2 cellular contexts compared by ENCODE assay signal in the genomic region with DNA sequence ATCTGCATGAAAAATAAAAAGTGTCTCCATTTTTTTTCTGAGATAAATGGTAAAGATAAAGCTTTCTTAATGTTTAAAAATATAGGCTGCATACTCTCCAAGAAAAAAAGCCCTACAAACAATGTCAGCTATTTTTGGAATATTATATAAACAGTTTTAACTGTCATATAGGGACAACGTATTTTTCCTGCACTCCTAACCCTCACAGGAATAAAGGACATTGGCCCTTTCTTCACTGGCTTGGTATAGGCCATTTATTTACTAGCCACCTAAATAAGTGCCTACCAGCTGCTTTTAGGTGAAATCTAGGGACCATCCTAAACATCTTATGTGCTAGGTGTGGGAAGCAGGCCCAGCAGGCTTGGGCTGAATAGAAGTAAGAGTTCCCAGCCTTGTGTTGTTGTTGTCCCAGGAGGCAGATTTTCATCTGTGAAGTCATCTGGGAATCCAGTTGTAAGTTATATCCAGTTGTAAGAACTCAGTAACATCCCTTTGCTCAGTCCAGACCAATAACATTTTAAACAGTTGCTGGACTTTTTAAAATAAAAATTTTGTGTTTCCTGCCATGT.
TF ChIP-seq lines count a peak whose summit lies in the region.

No MANE protein-coding gene starts in this region.

TF ChIP-seq in GM23338, 12 proteins besides CTCF, POLR2A, EP300 and RAD21 (continued from another document):
- TF ChIP-seq, protein P1, sequence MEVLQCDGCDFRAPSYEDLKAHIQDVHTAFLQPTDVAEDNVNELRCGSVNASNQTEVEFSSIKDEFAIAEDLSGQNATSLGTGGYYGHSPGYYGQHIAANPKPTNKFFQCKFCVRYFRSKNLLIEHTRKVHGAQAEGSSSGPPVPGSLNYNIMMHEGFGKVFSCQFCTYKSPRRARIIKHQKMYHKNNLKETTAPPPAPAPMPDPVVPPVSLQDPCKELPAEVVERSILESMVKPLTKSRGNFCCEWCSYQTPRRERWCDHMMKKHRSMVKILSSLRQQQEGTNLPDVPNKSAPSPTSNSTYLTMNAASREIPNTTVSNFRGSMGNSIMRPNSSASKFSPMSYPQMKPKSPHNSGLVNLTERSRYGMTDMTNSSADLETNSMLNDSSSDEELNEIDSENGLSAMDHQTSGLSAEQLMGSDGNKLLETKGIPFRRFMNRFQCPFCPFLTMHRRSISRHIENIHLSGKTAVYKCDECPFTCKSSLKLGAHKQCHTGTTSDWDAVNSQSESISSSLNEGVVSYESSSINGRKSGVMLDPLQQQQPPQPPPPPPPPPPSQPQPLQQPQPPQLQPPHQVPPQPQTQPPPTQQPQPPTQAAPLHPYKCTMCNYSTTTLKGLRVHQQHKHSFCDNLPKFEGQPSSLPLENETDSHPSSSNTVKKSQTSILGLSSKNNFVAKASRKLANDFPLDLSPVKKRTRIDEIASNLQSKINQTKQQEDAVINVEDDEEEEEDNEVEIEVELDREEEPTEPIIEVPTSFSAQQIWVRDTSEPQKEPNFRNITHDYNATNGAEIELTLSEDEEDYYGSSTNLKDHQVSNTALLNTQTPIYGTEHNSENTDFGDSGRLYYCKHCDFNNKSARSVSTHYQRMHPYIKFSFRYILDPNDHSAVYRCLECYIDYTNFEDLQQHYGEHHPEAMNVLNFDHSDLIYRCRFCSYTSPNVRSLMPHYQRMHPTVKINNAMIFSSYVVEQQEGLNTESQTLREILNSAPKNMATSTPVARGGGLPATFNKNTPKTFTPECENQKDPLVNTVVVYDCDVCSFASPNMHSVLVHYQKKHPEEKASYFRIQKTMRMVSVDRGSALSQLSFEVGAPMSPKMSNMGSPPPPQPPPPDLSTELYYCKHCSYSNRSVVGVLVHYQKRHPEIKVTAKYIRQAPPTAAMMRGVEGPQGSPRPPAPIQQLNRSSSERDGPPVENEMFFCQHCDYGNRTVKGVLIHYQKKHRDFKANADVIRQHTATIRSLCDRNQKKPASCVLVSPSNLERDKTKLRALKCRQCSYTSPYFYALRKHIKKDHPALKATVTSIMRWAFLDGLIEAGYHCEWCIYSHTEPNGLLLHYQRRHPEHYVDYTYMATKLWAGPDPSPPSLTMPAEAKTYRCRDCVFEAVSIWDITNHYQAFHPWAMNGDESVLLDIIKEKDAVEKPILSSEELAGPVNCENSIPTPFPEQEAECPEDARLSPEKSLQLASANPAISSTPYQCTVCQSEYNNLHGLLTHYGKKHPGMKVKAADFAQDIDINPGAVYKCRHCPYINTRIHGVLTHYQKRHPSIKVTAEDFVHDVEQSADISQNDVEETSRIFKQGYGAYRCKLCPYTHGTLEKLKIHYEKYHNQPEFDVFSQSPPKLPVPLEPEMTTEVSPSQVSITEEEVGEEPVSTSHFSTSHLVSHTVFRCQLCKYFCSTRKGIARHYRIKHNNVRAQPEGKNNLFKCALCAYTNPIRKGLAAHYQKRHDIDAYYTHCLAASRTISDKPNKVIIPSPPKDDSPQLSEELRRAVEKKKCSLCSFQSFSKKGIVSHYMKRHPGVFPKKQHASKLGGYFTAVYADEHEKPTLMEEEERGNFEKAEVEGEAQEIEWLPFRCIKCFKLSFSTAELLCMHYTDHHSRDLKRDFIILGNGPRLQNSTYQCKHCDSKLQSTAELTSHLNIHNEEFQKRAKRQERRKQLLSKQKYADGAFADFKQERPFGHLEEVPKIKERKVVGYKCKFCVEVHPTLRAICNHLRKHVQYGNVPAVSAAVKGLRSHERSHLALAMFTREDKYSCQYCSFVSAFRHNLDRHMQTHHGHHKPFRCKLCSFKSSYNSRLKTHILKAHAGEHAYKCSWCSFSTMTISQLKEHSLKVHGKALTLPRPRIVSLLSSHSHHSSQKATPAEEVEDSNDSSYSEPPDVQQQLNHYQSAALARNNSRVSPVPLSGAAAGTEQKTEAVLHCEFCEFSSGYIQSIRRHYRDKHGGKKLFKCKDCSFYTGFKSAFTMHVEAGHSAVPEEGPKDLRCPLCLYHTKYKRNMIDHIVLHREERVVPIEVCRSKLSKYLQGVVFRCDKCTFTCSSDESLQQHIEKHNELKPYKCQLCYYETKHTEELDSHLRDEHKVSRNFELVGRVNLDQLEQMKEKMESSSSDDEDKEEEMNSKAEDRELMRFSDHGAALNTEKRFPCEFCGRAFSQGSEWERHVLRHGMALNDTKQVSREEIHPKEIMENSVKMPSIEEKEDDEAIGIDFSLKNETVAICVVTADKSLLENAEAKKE (CRISPR knock-in tag; IDR thresholded peaks at IDR 0.05), result no peak
- TF ChIP-seq EZH2 (IDR thresholded peaks at IDR 0.05; ENCODE audit: low read depth, unreplicated experiment) (no peak), JUNB (IDR thresholded peaks at IDR 0.05; ENCODE audit: unreplicated experiment) (no peak), CREB1 (CRISPR knock-in tag; IDR thresholded peaks at IDR 0.05; ENCODE audit: low read depth) (no peak), NANOG (IDR thresholded peaks at IDR 0.05; ENCODE audit: borderline replicate concordance) (no peak), ZNF331 (CRISPR knock-in tag; IDR thresholded peaks at IDR 0.05; ENCODE audit: low read depth) (no peak), ZNF114 (CRISPR knock-in tag; IDR thresholded peaks at IDR 0.05) (no peak), STAT1 (IDR thresholded peaks at IDR 0.05; ENCODE audit: unreplicated experiment) (no peak), POLR2AphosphoS5 (IDR thresholded peaks at IDR 0.05; ENCODE audit: low read depth) (no peak)
- TF ChIP-seq, protein P2, sequence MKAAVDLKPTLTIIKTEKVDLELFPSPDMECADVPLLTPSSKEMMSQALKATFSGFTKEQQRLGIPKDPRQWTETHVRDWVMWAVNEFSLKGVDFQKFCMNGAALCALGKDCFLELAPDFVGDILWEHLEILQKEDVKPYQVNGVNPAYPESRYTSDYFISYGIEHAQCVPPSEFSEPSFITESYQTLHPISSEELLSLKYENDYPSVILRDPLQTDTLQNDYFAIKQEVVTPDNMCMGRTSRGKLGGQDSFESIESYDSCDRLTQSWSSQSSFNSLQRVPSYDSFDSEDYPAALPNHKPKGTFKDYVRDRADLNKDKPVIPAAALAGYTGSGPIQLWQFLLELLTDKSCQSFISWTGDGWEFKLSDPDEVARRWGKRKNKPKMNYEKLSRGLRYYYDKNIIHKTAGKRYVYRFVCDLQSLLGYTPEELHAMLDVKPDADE (IDR thresholded peaks at IDR 0.05), result no peak

TF ChIP-seq in WTC11, 78 proteins besides CTCF, POLR2A, EP300 and RAD21 (continued from another document):
- TF ChIP-seq, protein P3, sequence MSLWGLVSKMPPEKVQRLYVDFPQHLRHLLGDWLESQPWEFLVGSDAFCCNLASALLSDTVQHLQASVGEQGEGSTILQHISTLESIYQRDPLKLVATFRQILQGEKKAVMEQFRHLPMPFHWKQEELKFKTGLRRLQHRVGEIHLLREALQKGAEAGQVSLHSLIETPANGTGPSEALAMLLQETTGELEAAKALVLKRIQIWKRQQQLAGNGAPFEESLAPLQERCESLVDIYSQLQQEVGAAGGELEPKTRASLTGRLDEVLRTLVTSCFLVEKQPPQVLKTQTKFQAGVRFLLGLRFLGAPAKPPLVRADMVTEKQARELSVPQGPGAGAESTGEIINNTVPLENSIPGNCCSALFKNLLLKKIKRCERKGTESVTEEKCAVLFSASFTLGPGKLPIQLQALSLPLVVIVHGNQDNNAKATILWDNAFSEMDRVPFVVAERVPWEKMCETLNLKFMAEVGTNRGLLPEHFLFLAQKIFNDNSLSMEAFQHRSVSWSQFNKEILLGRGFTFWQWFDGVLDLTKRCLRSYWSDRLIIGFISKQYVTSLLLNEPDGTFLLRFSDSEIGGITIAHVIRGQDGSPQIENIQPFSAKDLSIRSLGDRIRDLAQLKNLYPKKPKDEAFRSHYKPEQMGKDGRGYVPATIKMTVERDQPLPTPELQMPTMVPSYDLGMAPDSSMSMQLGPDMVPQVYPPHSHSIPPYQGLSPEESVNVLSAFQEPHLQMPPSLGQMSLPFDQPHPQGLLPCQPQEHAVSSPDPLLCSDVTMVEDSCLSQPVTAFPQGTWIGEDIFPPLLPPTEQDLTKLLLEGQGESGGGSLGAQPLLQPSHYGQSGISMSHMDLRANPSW (CRISPR knock-in tag; conservative IDR thresholded peaks at IDR 0.05; ENCODE audit: low read depth), result no peak
- TF ChIP-seq, protein P4, sequence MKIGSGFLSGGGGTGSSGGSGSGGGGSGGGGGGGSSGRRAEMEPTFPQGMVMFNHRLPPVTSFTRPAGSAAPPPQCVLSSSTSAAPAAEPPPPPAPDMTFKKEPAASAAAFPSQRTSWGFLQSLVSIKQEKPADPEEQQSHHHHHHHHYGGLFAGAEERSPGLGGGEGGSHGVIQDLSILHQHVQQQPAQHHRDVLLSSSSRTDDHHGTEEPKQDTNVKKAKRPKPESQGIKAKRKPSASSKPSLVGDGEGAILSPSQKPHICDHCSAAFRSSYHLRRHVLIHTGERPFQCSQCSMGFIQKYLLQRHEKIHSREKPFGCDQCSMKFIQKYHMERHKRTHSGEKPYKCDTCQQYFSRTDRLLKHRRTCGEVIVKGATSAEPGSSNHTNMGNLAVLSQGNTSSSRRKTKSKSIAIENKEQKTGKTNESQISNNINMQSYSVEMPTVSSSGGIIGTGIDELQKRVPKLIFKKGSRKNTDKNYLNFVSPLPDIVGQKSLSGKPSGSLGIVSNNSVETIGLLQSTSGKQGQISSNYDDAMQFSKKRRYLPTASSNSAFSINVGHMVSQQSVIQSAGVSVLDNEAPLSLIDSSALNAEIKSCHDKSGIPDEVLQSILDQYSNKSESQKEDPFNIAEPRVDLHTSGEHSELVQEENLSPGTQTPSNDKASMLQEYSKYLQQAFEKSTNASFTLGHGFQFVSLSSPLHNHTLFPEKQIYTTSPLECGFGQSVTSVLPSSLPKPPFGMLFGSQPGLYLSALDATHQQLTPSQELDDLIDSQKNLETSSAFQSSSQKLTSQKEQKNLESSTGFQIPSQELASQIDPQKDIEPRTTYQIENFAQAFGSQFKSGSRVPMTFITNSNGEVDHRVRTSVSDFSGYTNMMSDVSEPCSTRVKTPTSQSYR (CRISPR knock-in tag; IDR thresholded peaks at IDR 0.05), result no peak
- TF ChIP-seq JAZF1 (CRISPR knock-in tag; IDR thresholded peaks at IDR 0.05) (no peak), SMAD4 (CRISPR knock-in tag; IDR thresholded peaks at IDR 0.05) (no peak), KAT7 (CRISPR knock-in tag; IDR thresholded peaks at IDR 0.05; ENCODE audit: borderline replicate concordance) (no peak), ATF1 (CRISPR knock-in tag; IDR thresholded peaks at IDR 0.05) (no peak), TCF7 (CRISPR knock-in tag; IDR thresholded peaks at IDR 0.05; ENCODE audit: low read depth) (no peak), FOXK1 (CRISPR knock-in tag; IDR thresholded peaks at IDR 0.05) (no peak), ELF4 (CRISPR knock-in tag; IDR thresholded peaks at IDR 0.05; ENCODE audit: low read depth) (no peak), FOXJ3 (CRISPR knock-in tag; IDR thresholded peaks at IDR 0.05; ENCODE audit: borderline replicate concordance) (no peak)
- TF ChIP-seq, protein P5, sequence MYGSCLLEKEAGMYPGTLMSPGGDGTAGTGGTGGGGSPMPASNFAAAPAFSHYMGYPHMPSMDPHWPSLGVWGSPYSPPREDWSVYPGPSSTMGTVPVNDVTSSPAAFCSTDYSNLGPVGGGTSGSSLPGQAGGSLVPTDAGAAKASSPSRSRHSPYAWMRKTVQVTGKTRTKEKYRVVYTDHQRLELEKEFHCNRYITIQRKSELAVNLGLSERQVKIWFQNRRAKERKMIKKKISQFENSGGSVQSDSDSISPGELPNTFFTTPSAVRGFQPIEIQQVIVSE (CRISPR knock-in tag; IDR thresholded peaks at IDR 0.05; ENCODE audit: borderline replicate concordance), result no peak
- TF ChIP-seq, protein P6, sequence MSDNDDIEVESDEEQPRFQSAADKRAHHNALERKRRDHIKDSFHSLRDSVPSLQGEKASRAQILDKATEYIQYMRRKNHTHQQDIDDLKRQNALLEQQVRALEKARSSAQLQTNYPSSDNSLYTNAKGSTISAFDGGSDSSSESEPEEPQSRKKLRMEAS (CRISPR knock-in tag; IDR thresholded peaks at IDR 0.05), result no peak
- TF ChIP-seq, protein P7, sequence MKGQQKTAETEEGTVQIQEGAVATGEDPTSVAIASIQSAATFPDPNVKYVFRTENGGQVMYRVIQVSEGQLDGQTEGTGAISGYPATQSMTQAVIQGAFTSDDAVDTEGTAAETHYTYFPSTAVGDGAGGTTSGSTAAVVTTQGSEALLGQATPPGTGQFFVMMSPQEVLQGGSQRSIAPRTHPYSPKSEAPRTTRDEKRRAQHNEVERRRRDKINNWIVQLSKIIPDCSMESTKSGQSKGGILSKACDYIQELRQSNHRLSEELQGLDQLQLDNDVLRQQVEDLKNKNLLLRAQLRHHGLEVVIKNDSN (CRISPR knock-in tag; IDR thresholded peaks at IDR 0.05), result no peak
- TF ChIP-seq, protein P8, sequence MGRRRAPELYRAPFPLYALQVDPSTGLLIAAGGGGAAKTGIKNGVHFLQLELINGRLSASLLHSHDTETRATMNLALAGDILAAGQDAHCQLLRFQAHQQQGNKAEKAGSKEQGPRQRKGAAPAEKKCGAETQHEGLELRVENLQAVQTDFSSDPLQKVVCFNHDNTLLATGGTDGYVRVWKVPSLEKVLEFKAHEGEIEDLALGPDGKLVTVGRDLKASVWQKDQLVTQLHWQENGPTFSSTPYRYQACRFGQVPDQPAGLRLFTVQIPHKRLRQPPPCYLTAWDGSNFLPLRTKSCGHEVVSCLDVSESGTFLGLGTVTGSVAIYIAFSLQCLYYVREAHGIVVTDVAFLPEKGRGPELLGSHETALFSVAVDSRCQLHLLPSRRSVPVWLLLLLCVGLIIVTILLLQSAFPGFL (CRISPR knock-in tag; IDR thresholded peaks at IDR 0.05; ENCODE audit: borderline replicate concordance), result no peak
- TF ChIP-seq, protein P9, sequence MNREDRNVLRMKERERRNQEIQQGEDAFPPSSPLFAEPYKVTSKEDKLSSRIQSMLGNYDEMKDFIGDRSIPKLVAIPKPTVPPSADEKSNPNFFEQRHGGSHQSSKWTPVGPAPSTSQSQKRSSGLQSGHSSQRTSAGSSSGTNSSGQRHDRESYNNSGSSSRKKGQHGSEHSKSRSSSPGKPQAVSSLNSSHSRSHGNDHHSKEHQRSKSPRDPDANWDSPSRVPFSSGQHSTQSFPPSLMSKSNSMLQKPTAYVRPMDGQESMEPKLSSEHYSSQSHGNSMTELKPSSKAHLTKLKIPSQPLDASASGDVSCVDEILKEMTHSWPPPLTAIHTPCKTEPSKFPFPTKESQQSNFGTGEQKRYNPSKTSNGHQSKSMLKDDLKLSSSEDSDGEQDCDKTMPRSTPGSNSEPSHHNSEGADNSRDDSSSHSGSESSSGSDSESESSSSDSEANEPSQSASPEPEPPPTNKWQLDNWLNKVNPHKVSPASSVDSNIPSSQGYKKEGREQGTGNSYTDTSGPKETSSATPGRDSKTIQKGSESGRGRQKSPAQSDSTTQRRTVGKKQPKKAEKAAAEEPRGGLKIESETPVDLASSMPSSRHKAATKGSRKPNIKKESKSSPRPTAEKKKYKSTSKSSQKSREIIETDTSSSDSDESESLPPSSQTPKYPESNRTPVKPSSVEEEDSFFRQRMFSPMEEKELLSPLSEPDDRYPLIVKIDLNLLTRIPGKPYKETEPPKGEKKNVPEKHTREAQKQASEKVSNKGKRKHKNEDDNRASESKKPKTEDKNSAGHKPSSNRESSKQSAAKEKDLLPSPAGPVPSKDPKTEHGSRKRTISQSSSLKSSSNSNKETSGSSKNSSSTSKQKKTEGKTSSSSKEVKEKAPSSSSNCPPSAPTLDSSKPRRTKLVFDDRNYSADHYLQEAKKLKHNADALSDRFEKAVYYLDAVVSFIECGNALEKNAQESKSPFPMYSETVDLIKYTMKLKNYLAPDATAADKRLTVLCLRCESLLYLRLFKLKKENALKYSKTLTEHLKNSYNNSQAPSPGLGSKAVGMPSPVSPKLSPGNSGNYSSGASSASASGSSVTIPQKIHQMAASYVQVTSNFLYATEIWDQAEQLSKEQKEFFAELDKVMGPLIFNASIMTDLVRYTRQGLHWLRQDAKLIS (CRISPR knock-in tag; IDR thresholded peaks at IDR 0.05; ENCODE audit: borderline replicate concordance), result no peak
